ENCODE assay signal across 10 cellular contexts in genomic region chr9:98120476-98120875, GRCh38. TPM values are rescaled to one million over a fixed set of nuclear protein-coding genes. Genes with fewer than 3 reads are reported as not detected.
DNase-seq lines count a peak whose midpoint lies in the region; ATAC-seq, FAIRE-seq and TF ChIP-seq lines count a peak whose summit lies in the region.
"Had no signal": no experiment of that assay in that cellular context is flagged by ENCODE, and none has a peak within 500 bp of the region (broad histone marks: within the 10 kb centered on the region; RNA-seq: fewer than 3 reads in every experiment).

No MANE protein-coding gene starts in this region.

- H3K27me3 Mint-ChIP-seq in activated naive CD4-positive, alpha-beta T cell treated with anti-CD3 and anti-CD28 coated beads, Interleukin-2, amount 10 ng/mL, durations not matched to agents 7 days and 5 days = no peaks in the 10 kb centered on the region
- peaks cover 20% of the 10 kb centered on the region for H3K27me3 Mint-ChIP-seq in WTC11 (ENCODE audit: low read depth)

- no peak overlapping the region for H3K9ac ChIP-seq in kidney (ENCODE audit: low read length in 2 of 2)

- intact Hi-C loops in kidney (cut with DNase I) = no loop called here

- H3K9me3 ChIP-seq in kidney (ENCODE audit: control insufficient read depth in 1 of 2, low read length in 2 of 2) = no peaks in the 10 kb centered on the region
- no peaks in the 10 kb centered on the region for H3K9me3 ChIP-seq in tibial nerve

- H3K4me3 ChIP-seq in kidney (ENCODE audit: low read length in 2 of 2) (no peak overlapping the region), tibial nerve (no peak overlapping the region)

- TF ChIP-seq POLR2A in tibial nerve (IDR thresholded peaks at IDR 0.05) = no peak

- TF ChIP-seq CTCF in WTC11 (IDR thresholded peaks at IDR 0.05) (no peak), kidney (IDR thresholded peaks at IDR 0.05; ENCODE audit: borderline replicate concordance, extremely low read depth, insufficient read depth) (no peak), tibial nerve (IDR thresholded peaks at IDR 0.05) (no peak)

- WGBS in tibial nerve, 2 donors = 62 to 69% methylated on average over 3 of the region's 3 CpGs

- TF ChIP-seq EP300 in tibial nerve (IDR thresholded peaks at IDR 0.05) = no peak

- no peaks in the 10 kb centered on the region for H3K27me3 ChIP-seq in tibial nerve

- H3K4me3 Mint-ChIP-seq in activated naive CD4-positive, alpha-beta T cell treated with anti-CD3 and anti-CD28 coated beads, Interleukin-2, amount 10 ng/mL, durations not matched to agents 7 days and 5 days = peak overlapping the region; percentile 88
- no peak overlapping the region for H3K4me3 Mint-ChIP-seq in WTC11

- no peak for ATAC-seq in WTC11

- H3K27ac Mint-ChIP-seq in activated naive CD4-positive, alpha-beta T cell treated with anti-CD3 and anti-CD28 coated beads, Interleukin-2, amount 10 ng/mL, durations not matched to agents 7 days and 5 days = peak overlapping the region; percentile 88
- 0 out of 2 replicates have a peak overlapping the region, but pooled peaks have one; percentile 7 for H3K27ac Mint-ChIP-seq in WTC11

- H3K36me3 ChIP-seq in kidney (ENCODE audit: control insufficient read depth in 1 of 2, insufficient read depth in 2 of 2, low read length in 2 of 2) (no peaks in the 10 kb centered on the region), tibial nerve (no peaks in the 10 kb centered on the region)

- H3K4me1 Mint-ChIP-seq in activated naive CD4-positive, alpha-beta T cell treated with anti-CD3 and anti-CD28 coated beads, Interleukin-2, amount 10 ng/mL, durations not matched to agents 7 days and 5 days = peaks cover 51% of the 10 kb centered on the region
- peaks cover 19% of the 10 kb centered on the region for H3K4me1 Mint-ChIP-seq in WTC11

- no peak for DNase-seq in activated naive CD4-positive, alpha-beta T cell treated with anti-CD3 and anti-CD28 coated beads, Interleukin-2, amount 10 ng/mL, durations not matched to agents 7 days and 5 days
- no peak for DNase-seq in activated naive CD4-positive, alpha-beta T cell (lab: John Stamatoyannopoulos, UW)
- no peak for DNase-seq in WTC11 (ENCODE audit: low spot score)
- DNase-seq in kidney = peak; percentile 25
- no peak for DNase-seq in tibial nerve (ENCODE audit: low spot score in 2 of 2)
- DNase-seq in SK-N-DZ (ENCODE audit: low spot score) = no peak
- no peak for DNase-seq in NK-92 (lab: John Stamatoyannopoulos, UW; ENCODE audit: unreplicated experiment)
- DNase-seq in NCI-H510A (lab: John Stamatoyannopoulos, UW) = no peak
- DNase-seq: NCI-H446, T-helper 9 cell had no signal

- peaks cover 27% of the 10 kb centered on the region for H3K36me3 Mint-ChIP-seq in activated naive CD4-positive, alpha-beta T cell treated with anti-CD3 and anti-CD28 coated beads, Interleukin-2, amount 10 ng/mL, durations not matched to agents 7 days and 5 days
- peaks cover 11% of the 10 kb centered on the region for H3K36me3 Mint-ChIP-seq in WTC11

- H3K9me3 Mint-ChIP-seq in activated naive CD4-positive, alpha-beta T cell treated with anti-CD3 and anti-CD28 coated beads, Interleukin-2, amount 10 ng/mL, durations not matched to agents 7 days and 5 days = no peaks in the 10 kb centered on the region
- H3K9me3 Mint-ChIP-seq in WTC11 = no peaks in the 10 kb centered on the region

- H3K27ac ChIP-seq in kidney (ENCODE audit: low read depth in 2 of 2, low read length in 2 of 2) (peak overlapping the region in 1 of 2 donors; percentile 54), tibial nerve (peak overlapping the region in 3 of 4 donors; percentile 2 to 87 (median 34))

- CTCF ChIA-PET in activated naive CD4-positive, alpha-beta T cell treated with anti-CD3 and anti-CD28 coated beads, Interleukin-2, amount 10 ng/mL, durations not matched to agents 7 days and 5 days (lab: Charles Lee) = interaction anchor here (2.5 to 5.3 kb wide), 2 partner anchors 19 to 143 kb away, joined by 8 to 24 read pairs; no protein-coding TSS in a partner anchor
- CTCF ChIA-PET in WTC11 (lab: Charles Lee) = interaction anchor here (0.7 to 1.1 kb wide), 4 partner anchors 47 to 72 kb away, joined by 3 read pairs; partner anchors contain the start of gene CORO2A

- peaks cover 3 to 5% of the 10 kb centered on the region in 2 donors for H3K4me1 ChIP-seq in kidney (ENCODE audit: control insufficient read depth in 1 of 2, insufficient read depth in 1 of 2, low read depth in 1 of 2, low read length in 2 of 2)
- H3K4me1 ChIP-seq in tibial nerve = peaks cover 0 to 26% (median 11%) of the 10 kb centered on the region in 4 donors

- FAIRE-seq in kidney (lab: Jason Lieb, UNC) = no peak

- POLR2A ChIA-PET in WTC11 (lab: Charles Lee) = no interaction called here

TF ChIP-seq in WTC11, 78 proteins besides CTCF, POLR2A, EP300 and RAD21 (continues in another document):
- TF ChIP-seq JAZF1 (CRISPR knock-in tag; IDR thresholded peaks at IDR 0.05) = no peak
- no peak for TF ChIP-seq ZNF416 (CRISPR knock-in tag; IDR thresholded peaks at IDR 0.05)
- TF ChIP-seq, protein P1, sequence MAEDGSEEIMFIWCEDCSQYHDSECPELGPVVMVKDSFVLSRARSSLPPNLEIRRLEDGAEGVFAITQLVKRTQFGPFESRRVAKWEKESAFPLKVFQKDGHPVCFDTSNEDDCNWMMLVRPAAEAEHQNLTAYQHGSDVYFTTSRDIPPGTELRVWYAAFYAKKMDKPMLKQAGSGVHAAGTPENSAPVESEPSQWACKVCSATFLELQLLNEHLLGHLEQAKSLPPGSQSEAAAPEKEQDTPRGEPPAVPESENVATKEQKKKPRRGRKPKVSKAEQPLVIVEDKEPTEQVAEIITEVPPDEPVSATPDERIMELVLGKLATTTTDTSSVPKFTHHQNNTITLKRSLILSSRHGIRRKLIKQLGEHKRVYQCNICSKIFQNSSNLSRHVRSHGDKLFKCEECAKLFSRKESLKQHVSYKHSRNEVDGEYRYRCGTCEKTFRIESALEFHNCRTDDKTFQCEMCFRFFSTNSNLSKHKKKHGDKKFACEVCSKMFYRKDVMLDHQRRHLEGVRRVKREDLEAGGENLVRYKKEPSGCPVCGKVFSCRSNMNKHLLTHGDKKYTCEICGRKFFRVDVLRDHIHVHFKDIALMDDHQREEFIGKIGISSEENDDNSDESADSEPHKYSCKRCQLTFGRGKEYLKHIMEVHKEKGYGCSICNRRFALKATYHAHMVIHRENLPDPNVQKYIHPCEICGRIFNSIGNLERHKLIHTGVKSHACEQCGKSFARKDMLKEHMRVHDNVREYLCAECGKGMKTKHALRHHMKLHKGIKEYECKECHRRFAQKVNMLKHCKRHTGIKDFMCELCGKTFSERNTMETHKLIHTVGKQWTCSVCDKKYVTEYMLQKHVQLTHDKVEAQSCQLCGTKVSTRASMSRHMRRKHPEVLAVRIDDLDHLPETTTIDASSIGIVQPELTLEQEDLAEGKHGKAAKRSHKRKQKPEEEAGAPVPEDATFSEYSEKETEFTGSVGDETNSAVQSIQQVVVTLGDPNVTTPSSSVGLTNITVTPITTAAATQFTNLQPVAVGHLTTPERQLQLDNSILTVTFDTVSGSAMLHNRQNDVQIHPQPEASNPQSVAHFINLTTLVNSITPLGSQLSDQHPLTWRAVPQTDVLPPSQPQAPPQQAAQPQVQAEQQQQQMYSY (CRISPR knock-in tag; IDR thresholded peaks at IDR 0.05) = no peak
- TF ChIP-seq, protein P2, sequence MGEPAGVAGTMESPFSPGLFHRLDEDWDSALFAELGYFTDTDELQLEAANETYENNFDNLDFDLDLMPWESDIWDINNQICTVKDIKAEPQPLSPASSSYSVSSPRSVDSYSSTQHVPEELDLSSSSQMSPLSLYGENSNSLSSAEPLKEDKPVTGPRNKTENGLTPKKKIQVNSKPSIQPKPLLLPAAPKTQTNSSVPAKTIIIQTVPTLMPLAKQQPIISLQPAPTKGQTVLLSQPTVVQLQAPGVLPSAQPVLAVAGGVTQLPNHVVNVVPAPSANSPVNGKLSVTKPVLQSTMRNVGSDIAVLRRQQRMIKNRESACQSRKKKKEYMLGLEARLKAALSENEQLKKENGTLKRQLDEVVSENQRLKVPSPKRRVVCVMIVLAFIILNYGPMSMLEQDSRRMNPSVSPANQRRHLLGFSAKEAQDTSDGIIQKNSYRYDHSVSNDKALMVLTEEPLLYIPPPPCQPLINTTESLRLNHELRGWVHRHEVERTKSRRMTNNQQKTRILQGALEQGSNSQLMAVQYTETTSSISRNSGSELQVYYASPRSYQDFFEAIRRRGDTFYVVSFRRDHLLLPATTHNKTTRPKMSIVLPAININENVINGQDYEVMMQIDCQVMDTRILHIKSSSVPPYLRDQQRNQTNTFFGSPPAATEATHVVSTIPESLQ (CRISPR knock-in tag; IDR thresholded peaks at IDR 0.05) = no peak
- no peak for TF ChIP-seq TEAD1 (CRISPR knock-in tag; IDR thresholded peaks at IDR 0.05)
- no peak for TF ChIP-seq JUN (CRISPR knock-in tag; IDR thresholded peaks at IDR 0.05)
- no peak for TF ChIP-seq FOXP1 (CRISPR knock-in tag; IDR thresholded peaks at IDR 0.05; ENCODE audit: borderline replicate concordance)
- no peak for TF ChIP-seq USF2 (CRISPR knock-in tag; IDR thresholded peaks at IDR 0.05)
- TF ChIP-seq IRF2 (CRISPR knock-in tag; IDR thresholded peaks at IDR 0.05; ENCODE audit: borderline replicate concordance, low read depth) = no peak
- TF ChIP-seq HMGA2 (CRISPR knock-in tag; IDR thresholded peaks at IDR 0.05) = no peak
- no peak for TF ChIP-seq RELA (CRISPR knock-in tag; IDR thresholded peaks at IDR 0.05; ENCODE audit: borderline replicate concordance)
- TF ChIP-seq PRRX2 (CRISPR knock-in tag; IDR thresholded peaks at IDR 0.05) = no peak

RNA-seq across cellular contexts. Expression of gene TRIM14, which starts 1.5 kb away (rescaled TPM):
- total RNA-seq in WTC11 (2021) (11.9 to 18.4 TPM (median 18.2 TPM) in 3 replicates), kidney (26.3 TPM), tibial nerve (10 to 100 TPM in 3 of 4 donors, 1 to 10 TPM in 1; 9.4 to 16.8 (median 10.1) TPM)
- polyA plus RNA-seq in kidney (ENCODE audit: insufficient read depth, low read depth, low replicate concordance) = 11.3 TPM
- polyA plus RNA-seq in SK-N-DZ (2014; cell fraction: cytosol; rRNA removed) = 10.3 and 10.5 TPM in 2 replicates
- 5.2 and 14.6 TPM in 2 replicates for polyA plus RNA-seq in SK-N-DZ (2014; cell fraction: nucleus; rRNA removed)
